8 cellular contexts compared by ENCODE assay signal in the genomic region with DNA sequence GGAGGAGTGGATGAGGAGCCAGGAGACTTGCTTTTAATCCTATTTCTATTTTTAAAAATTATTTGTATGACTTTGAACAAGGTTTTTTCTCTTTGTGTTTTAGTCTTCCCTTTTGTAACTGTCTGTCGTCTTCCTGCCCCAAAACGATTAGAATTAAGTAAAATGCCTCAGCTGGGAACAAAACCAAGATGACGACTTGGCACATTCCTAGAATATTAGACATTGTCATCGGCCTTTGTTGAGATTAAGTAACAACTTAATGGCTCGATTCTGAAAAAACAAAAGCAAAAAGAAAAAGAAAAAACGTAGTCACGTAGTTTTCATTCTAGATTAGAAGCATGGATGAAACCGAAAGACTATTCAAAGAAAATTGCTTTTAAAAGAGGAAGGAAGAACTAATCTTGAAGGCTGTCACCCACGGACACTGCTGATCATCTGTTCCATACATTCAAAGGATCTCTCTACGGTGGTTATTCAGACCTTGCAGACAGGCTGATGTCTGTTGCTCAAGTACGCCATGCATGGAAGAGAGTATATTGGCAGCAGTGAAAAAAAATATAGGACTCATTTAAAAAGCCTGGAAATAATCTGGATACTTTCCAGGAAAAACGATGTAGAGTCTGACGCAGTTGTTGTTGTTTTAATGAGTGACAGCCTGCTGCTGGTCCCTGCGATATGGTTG. TPM values are rescaled to one million over a fixed set of nuclear protein-coding genes. Genes with fewer than 3 reads are reported as not detected.
DNase-seq lines count a peak whose midpoint lies in the region; ATAC-seq and TF ChIP-seq lines count a peak whose summit lies in the region.

No MANE protein-coding gene starts in this region.

- H3K27me3 ChIP-seq in Karpas-422 (ENCODE audit: low read length) (no peaks in the 10 kb centered on the region), skeletal muscle tissue (ENCODE audit: control insufficient read depth in 3 of 3, insufficient read depth in 3 of 3, low read length in 3 of 3) (peaks cover 0 to 6% (median 2%) of the 10 kb centered on the region in 3 donors)

- no peaks in the 10 kb centered on the region for H4K20me1 ChIP-seq in Karpas-422 (ENCODE audit: insufficient read depth, low read depth, low read length)

- no peaks in the 10 kb centered on the region for H3K36me3 ChIP-seq in Karpas-422 (ENCODE audit: insufficient read depth, low read length)
- H3K36me3 ChIP-seq in skeletal muscle tissue (ENCODE audit: control insufficient read depth in 3 of 3, insufficient read depth in 3 of 3, low read length in 3 of 3): no peaks in the 10 kb centered on the region

- H3K27ac Mint-ChIP-seq in brain: peak overlapping the region in 4 of 5 experiments; percentile 26 to 93 (median 58)
- H3K27ac Mint-ChIP-seq in natural killer cell: no peak overlapping the region

- H3K27me3 Mint-ChIP-seq in brain: no peaks in the 10 kb centered on the region
- H3K27me3 Mint-ChIP-seq in natural killer cell (ENCODE audit: low read depth in 2 of 2): peaks cover 6 to 8% of the 10 kb centered on the region in 2 donors

- ATAC-seq in GM21515 (IDR thresholded peaks at IDR 0.05; ENCODE audit: unreplicated experiment): peak; percentile 81
- ATAC-seq in natural killer cell: no peak

- H3K4me1 ChIP-seq in Karpas-422 (ENCODE audit: low read length) (no peaks in the 10 kb centered on the region), skeletal muscle tissue (ENCODE audit: control insufficient read depth in 3 of 3, insufficient read depth in 3 of 3, low read length in 3 of 3) (no peaks in the 10 kb centered on the region)

- H3K79me2 ChIP-seq in Karpas-422 (ENCODE audit: low read length): no peaks in the 10 kb centered on the region

- intact Hi-C loops in natural killer cell (cut with micrococcal nuclease): no loop called here

- H3K4me2 ChIP-seq in Karpas-422 (ENCODE audit: low read depth, low read length, poor library complexity, severe bottlenecking): peak overlapping the region; percentile 7

- H3K9me3 ChIP-seq in Karpas-422 (ENCODE audit: low read length) (no peaks in the 10 kb centered on the region), skeletal muscle tissue (ENCODE audit: control insufficient read depth in 3 of 3, low read length in 3 of 3) (no peaks in the 10 kb centered on the region)

- H3K9me3 Mint-ChIP-seq in brain (peaks cover 0 to 3% (median 0%) of the 10 kb centered on the region in 5 experiments), natural killer cell (no peaks in the 10 kb centered on the region)

- H3K36me3 Mint-ChIP-seq in brain (peaks cover 10% of the 10 kb centered on the region), natural killer cell (no peaks in the 10 kb centered on the region)

- DNase-seq in EL: peak; percentile 73
- DNase-seq in Karpas-422: no peak
- DNase-seq in natural killer cell: no peak
- DNase-seq in retina: no peak
- no peak for DNase-seq in NCI-H2196 (lab: John Stamatoyannopoulos, UW; ENCODE audit: unreplicated experiment)

- H3K9me2 ChIP-seq in Karpas-422 (replicated peaks; ENCODE audit: insufficient read depth, low read length): no peaks in the 10 kb centered on the region

- H3K4me1 Mint-ChIP-seq in brain: peaks cover 21% of the 10 kb centered on the region
- peaks cover 0 to 6% of the 10 kb centered on the region in 2 donors for H3K4me1 Mint-ChIP-seq in natural killer cell

- H3K4me3 ChIP-seq in Karpas-422 (ENCODE audit: low read length) (no peak overlapping the region), skeletal muscle tissue (ENCODE audit: low read length in 3 of 3) (peak overlapping the region in 2 of 3 donors; percentile 1 to 48)

- H3K4me3 Mint-ChIP-seq in brain: peak overlapping the region in 4 of 5 experiments; percentile 22 to 58 (median 44)
- H3K4me3 Mint-ChIP-seq in natural killer cell: no peak overlapping the region

- H3K9ac ChIP-seq in Karpas-422 (ENCODE audit: low read length) (no peak overlapping the region), skeletal muscle tissue (ENCODE audit: low read depth in 1 of 3, low read length in 3 of 3) (no peak overlapping the region)

- no peak overlapping the region for H3K27ac ChIP-seq in Karpas-422 (ENCODE audit: low read length)
- no peak overlapping the region for H3K27ac ChIP-seq in skeletal muscle tissue (ENCODE audit: low read depth, low read length)

- TF ChIP-seq CTCF in brain (conservative IDR thresholded peaks at IDR 0.05) (no peak), natural killer cell (IDR thresholded peaks at IDR 0.05) (no peak)

- no peak overlapping the region for H2AFZ ChIP-seq in Karpas-422 (ENCODE audit: low read length)

RNA-seq across cellular contexts. Expression of a gene that starts 16.9 kb away (rescaled TPM):
- not detected in 2 replicates for total RNA-seq in Karpas-422 (2014; rRNA removed; shearing (Covaris generic); ENCODE audit: low replicate concordance)
- polyA plus RNA-seq in brain (ENCODE audit: insufficient read depth, low read depth, low replicate concordance): 280 TPM
- total RNA-seq in skeletal muscle tissue: 1.0 TPM
- total RNA-seq in natural killer cell: under 1 TPM in 2 of 3 donors, not detected in 1; 0.07 to 0.12 TPM

Comparison
In these comparisons a context has a peak if more than half of its experiments do, and no peak if none do; other contexts are left out.
1. H3K27ac Mint-ChIP-seq: peak in brain (4 of 5); none in natural killer cell (0 of 2).